8 cellular contexts compared by ENCODE assay signal in genomic region chr22:46738961-46739870, GRCh38. TPM values are rescaled to one million over a fixed set of nuclear protein-coding genes. Genes with fewer than 3 reads are reported as not detected.
DNase-seq lines count a peak whose midpoint lies in the region; ATAC-seq and TF ChIP-seq lines count a peak whose summit lies in the region.

No MANE protein-coding gene starts in this region.

- DNase-seq in BJ (ENCODE audit: low read depth) (no peak), SK-N-MC (ENCODE audit: low read depth, low spot score) (no peak), astrocyte of the spinal cord (ENCODE audit: low read depth, low spot score) (peak; percentile 68), iPS-NIHi11 (ENCODE audit: low spot score) (peak; percentile 55)
- DNase-seq in stimulated activated CD4-positive, alpha-beta T cell treated with anti-CD3 and anti-CD28 coated beads, Interleukin-2, amount 100 ng/mL, for 24 hours: peak; percentile 20 to 70

- no peak overlapping the region for H3K27ac ChIP-seq in SK-N-MC

- CTCF ChIA-PET in BJ (lab: Yijun Ruan, JAX): interaction anchor here (0.5 to 1.8 kb wide), 6 partner anchors 10 to 65 kb away, joined by 3 to 9 read pairs (median 4); partner anchors contain the start of gene TBC1D22A

- POLR2A ChIA-PET in BJ (lab: Charles Lee): no interaction called here

- in situ Hi-C loops in astrocyte of the spinal cord (cut with HindIII; ENCODE audit: low sequenced_read_pairs): no loop called here

- H3K36me3 ChIP-seq in BJ (ENCODE audit: control insufficient read depth, insufficient read depth, low read length) (no peaks in the 10 kb centered on the region), SK-N-MC (ENCODE audit: insufficient read depth, low read length) (no peaks in the 10 kb centered on the region)

- ATAC-seq in HG03520 (IDR thresholded peaks at IDR 0.05; ENCODE audit: unreplicated experiment) (peak; percentile 15), HG02885 (IDR thresholded peaks at IDR 0.05; ENCODE audit: poor library complexity, unreplicated experiment) (no peak), GM19351 (IDR thresholded peaks at IDR 0.05; ENCODE audit: unreplicated experiment) (no peak)

- H3K27me3 ChIP-seq in BJ (ENCODE audit: control insufficient read depth, insufficient read depth, low read length): no peaks in the 10 kb centered on the region

- H3K9me3 ChIP-seq in SK-N-MC (ENCODE audit: low read depth, low read length): no peaks in the 10 kb centered on the region

- TF ChIP-seq CTCF in BJ (IDR thresholded peaks at IDR 0.05; ENCODE audit: insufficient read depth, low read depth, low read length) (peak; percentile 47), astrocyte of the spinal cord (IDR thresholded peaks at IDR 0.05; ENCODE audit: low read depth, low read length) (peak; percentile 42)

- H3K9ac ChIP-seq in SK-N-MC (ENCODE audit: insufficient read length): no peak overlapping the region

- H3K4me3 ChIP-seq in BJ (ENCODE audit: low read depth, low read length) (peak overlapping the region; percentile 59), SK-N-MC (peak overlapping the region; percentile 84), astrocyte of the spinal cord (ENCODE audit: low read depth, low read length) (peak overlapping the region; percentile 49)

RNA-seq across cellular contexts. Expression of gene CERK, which starts 1.2 kb away (rescaled TPM):
- polyA plus RNA-seq in BJ (2011; rRNA removed): 28.9 and 32.6 TPM in 2 replicates
- polyA minus RNA-seq in BJ (2011; rRNA and poly(A)+ RNA removed): 27.8 and 31.8 TPM in 2 replicates

RNA-seq across cellular contexts. Expression of gene TBC1D22A, which starts 23.2 kb away (rescaled TPM):
- polyA plus RNA-seq in BJ (2011; rRNA removed): 20.5 and 24.2 TPM in 2 replicates
- polyA minus RNA-seq in BJ (2011; rRNA and poly(A)+ RNA removed): 11.9 and 12.4 TPM in 2 replicates

Comparison
In these comparisons a context has a peak if more than half of its experiments do, and no peak if none do; other contexts are left out.
1. DNase-seq: peak in astrocyte of the spinal cord (single experiment), iPS-NIHi11 (single experiment) and stimulated activated CD4-positive, alpha-beta T cell treated with anti-CD3 and anti-CD28 coated beads, Interleukin-2, amount 100 ng/mL, for 24 hours (2 of 2); none in BJ (single experiment) and SK-N-MC (single experiment).
2. Peak in every context shown above with its lines, with median percentiles within 50 percentile points of each other: H3K4me3 ChIP-seq.